Comparison of ENCODE assay signal across 1 cellular context in the genomic region with DNA sequence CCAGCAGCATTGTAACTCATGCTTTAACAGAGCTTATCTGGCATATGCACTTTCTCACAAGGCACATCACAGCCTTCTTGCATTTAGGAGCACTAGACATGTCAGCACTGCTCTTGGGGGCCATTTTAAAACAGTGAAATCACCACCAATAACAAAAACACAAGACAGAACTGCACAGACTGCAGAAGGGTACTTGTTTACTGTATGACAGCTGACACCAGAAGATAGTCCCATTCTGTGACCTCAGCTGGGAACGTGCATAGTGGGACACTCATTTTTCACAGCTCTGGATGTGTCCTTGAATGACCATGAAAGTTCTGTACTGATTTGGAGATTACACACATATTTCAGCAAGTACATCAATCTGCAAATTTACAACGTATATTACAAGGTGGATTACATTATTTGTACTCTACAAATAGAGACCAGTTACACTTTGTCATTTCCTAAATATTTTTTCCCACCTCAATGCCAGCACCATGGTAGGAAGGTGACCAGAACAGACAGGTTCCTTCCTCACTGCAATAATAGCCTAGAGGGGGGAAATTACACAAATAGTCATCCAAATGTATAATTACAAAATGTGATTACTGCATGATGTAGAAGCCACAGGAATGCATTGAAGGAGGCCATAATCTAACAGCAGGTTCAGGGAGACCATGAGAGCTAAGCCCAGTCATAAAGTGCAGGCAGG.
TF ChIP-seq lines count a peak whose summit lies in the region.

No MANE protein-coding gene starts in this region.

TF ChIP-seq in IMR-90, 13 proteins besides CTCF, POLR2A, EP300 and RAD21 (continued from another document):
- no peak for TF ChIP-seq USF2 (IDR thresholded peaks at IDR 0.05; ENCODE audit: low read depth, low read length)
- peak; percentile 14 for TF ChIP-seq RCOR1 (IDR thresholded peaks at IDR 0.05; ENCODE audit: insufficient replicate concordance, low read length)
- TF ChIP-seq CEBPB (IDR thresholded peaks at IDR 0.05; ENCODE audit: low read depth, low read length) = peak; percentile 19; the same call in 1 of the 2 replicates
